In genomic region chr7:140205600-140205999, GRCh38 we compare ENCODE assay signal across 1 cellular context.
TF ChIP-seq lines count a peak whose summit lies in the region.

No MANE protein-coding gene starts in this region.

TF ChIP-seq in GM23338, 12 proteins besides CTCF, POLR2A, EP300 and RAD21 (continued from another document):
- no peak for TF ChIP-seq REST (IDR thresholded peaks at IDR 0.05; ENCODE audit: unreplicated experiment)
- TF ChIP-seq ZNF114 (CRISPR knock-in tag; IDR thresholded peaks at IDR 0.05) = no peak
- TF ChIP-seq JUNB (IDR thresholded peaks at IDR 0.05; ENCODE audit: unreplicated experiment) = no peak
- no peak for TF ChIP-seq NANOG (IDR thresholded peaks at IDR 0.05; ENCODE audit: borderline replicate concordance)
- no peak for TF ChIP-seq ZNF462 (CRISPR knock-in tag; IDR thresholded peaks at IDR 0.05)
TF ChIP-seq in GM23338: peak in this region for 0.
